In genomic region chr5:142017832-142018427, GRCh38 we compare ENCODE assay signal across 10 cellular contexts. TPM values are rescaled to one million over a fixed set of nuclear protein-coding genes. Genes with fewer than 3 reads are reported as not detected.
DNase-seq lines count a peak whose midpoint lies in the region; ATAC-seq and TF ChIP-seq lines count a peak whose summit lies in the region.
"Had no signal": no experiment of that assay in that cellular context is flagged by ENCODE, and none has a peak within 500 bp of the region (broad histone marks: within the 10 kb centered on the region; RNA-seq: fewer than 3 reads in every experiment).

No MANE protein-coding gene starts in this region.

- no peak for TF ChIP-seq POLR2A in esophagus squamous epithelium (IDR thresholded peaks at IDR 0.05)

- H3K9me3 ChIP-seq in esophagus squamous epithelium = peaks cover 0 to 8% (median 0%) of the 10 kb centered on the region in 3 donors

- ATAC-seq in HG03095 (IDR thresholded peaks at IDR 0.05; ENCODE audit: unreplicated experiment) = peak; percentile 37
- peak; percentile 10 for ATAC-seq in activated CD8-positive, alpha-beta memory T cell treated with anti-CD3 and anti-CD28 coated beads, Interleukin-2, amount 10 ng/mL, durations not matched to agents 7 days and 5 days
- ATAC-seq in stimulated activated effector memory CD8-positive, alpha-beta T cell treated with anti-CD3 and anti-CD28 coated beads, Interleukin-12 subunit alpha, Interleukin-12 subunit beta, amount 100 ng/mL, for 72 hours = peak; percentile 57

- no peak overlapping the region for H3K4me3 Mint-ChIP-seq in activated CD8-positive, alpha-beta memory T cell treated with anti-CD3 and anti-CD28 coated beads, Interleukin-2, amount 10 ng/mL, durations not matched to agents 7 days and 5 days
- H3K4me3 Mint-ChIP-seq in stimulated activated effector memory CD8-positive, alpha-beta T cell treated with anti-CD3 and anti-CD28 coated beads, Interleukin-12 subunit alpha, Interleukin-12 subunit beta, amount 100 ng/mL, for 72 hours = peak overlapping the region; percentile 75

- intact Hi-C loops in esophagus squamous epithelium (cut with DNase I) = no loop called here

- peaks cover 7% of the 10 kb centered on the region for H3K9me3 Mint-ChIP-seq in activated CD8-positive, alpha-beta memory T cell treated with anti-CD3 and anti-CD28 coated beads, Interleukin-2, amount 10 ng/mL, durations not matched to agents 7 days and 5 days (ENCODE audit: low read depth)
- H3K9me3 Mint-ChIP-seq in stimulated activated effector memory CD8-positive, alpha-beta T cell treated with anti-CD3 and anti-CD28 coated beads, Interleukin-12 subunit alpha, Interleukin-12 subunit beta, amount 100 ng/mL, for 72 hours = peaks cover 3% of the 10 kb centered on the region

- peak; percentile 50 to 52 for DNase-seq in activated T-cell treated with anti-CD3 and anti-CD28 coated beads, Interleukin-2, amount 50 U/mL, for 48 hours
- DNase-seq in activated T-cell treated with anti-CD3 and anti-CD28 coated beads, Interleukin-2, amount 50 U/mL, for 1 hour = no peak
- peak; percentile 79 for DNase-seq in activated CD8-positive, alpha-beta memory T cell treated with anti-CD3 and anti-CD28 coated beads, Interleukin-2, amount 10 ng/mL, durations not matched to agents 7 days and 5 days
- peak; percentile 35 to 71 for DNase-seq in stimulated activated effector memory CD8-positive, alpha-beta T cell treated with anti-CD3 and anti-CD28 coated beads, Interleukin-12 subunit alpha, Interleukin-12 subunit beta, amount 100 ng/mL, for 72 hours (ENCODE audit: low spot score in 2 of 2)
- no peak for DNase-seq in esophagus squamous epithelium (lab: John Stamatoyannopoulos, UW)
- DNase-seq in H7 = no peak
- no peak for DNase-seq in SHP77 (lab: John Stamatoyannopoulos, UW)
- DNase-seq: NCI-H524, substantia nigra had no signal

- 81 to 82% methylated on average over 4 to 5 of the region's 5 CpGs for WGBS in esophagus squamous epithelium, 2 donors

- H3K27me3 Mint-ChIP-seq in activated CD8-positive, alpha-beta memory T cell treated with anti-CD3 and anti-CD28 coated beads, Interleukin-2, amount 10 ng/mL, durations not matched to agents 7 days and 5 days = peaks cover 24% of the 10 kb centered on the region

- no peak for TF ChIP-seq CTCF in esophagus squamous epithelium (IDR thresholded peaks at IDR 0.05)

- H3K27ac Mint-ChIP-seq in activated CD8-positive, alpha-beta memory T cell treated with anti-CD3 and anti-CD28 coated beads, Interleukin-2, amount 10 ng/mL, durations not matched to agents 7 days and 5 days = peak overlapping the region; percentile 76
- H3K27ac Mint-ChIP-seq in stimulated activated effector memory CD8-positive, alpha-beta T cell treated with anti-CD3 and anti-CD28 coated beads, Interleukin-12 subunit alpha, Interleukin-12 subunit beta, amount 100 ng/mL, for 72 hours = peak overlapping the region; percentile 32

- H3K4me1 Mint-ChIP-seq in activated CD8-positive, alpha-beta memory T cell treated with anti-CD3 and anti-CD28 coated beads, Interleukin-2, amount 10 ng/mL, durations not matched to agents 7 days and 5 days = peaks cover 57% of the 10 kb centered on the region
- peaks cover 64% of the 10 kb centered on the region for H3K4me1 Mint-ChIP-seq in stimulated activated effector memory CD8-positive, alpha-beta T cell treated with anti-CD3 and anti-CD28 coated beads, Interleukin-12 subunit alpha, Interleukin-12 subunit beta, amount 100 ng/mL, for 72 hours

- H3K36me3 ChIP-seq in esophagus squamous epithelium (no peaks in the 10 kb centered on the region), H7 (replicated peaks; ENCODE audit: control insufficient read depth, insufficient read depth, low read length) (no peaks in the 10 kb centered on the region)

- H3K4me3 ChIP-seq in esophagus squamous epithelium = no peak overlapping the region
- H3K4me3 ChIP-seq in H7 (ENCODE audit: insufficient read depth, low read depth, low read length) = no peak overlapping the region

- H3K27me3 ChIP-seq in esophagus squamous epithelium = no peaks in the 10 kb centered on the region
- H3K27me3 ChIP-seq in H7 (ENCODE audit: control insufficient read depth, insufficient read depth, low read length) = no peaks in the 10 kb centered on the region

- peaks cover 8% of the 10 kb centered on the region for H3K36me3 Mint-ChIP-seq in activated CD8-positive, alpha-beta memory T cell treated with anti-CD3 and anti-CD28 coated beads, Interleukin-2, amount 10 ng/mL, durations not matched to agents 7 days and 5 days
- H3K36me3 Mint-ChIP-seq in stimulated activated effector memory CD8-positive, alpha-beta T cell treated with anti-CD3 and anti-CD28 coated beads, Interleukin-12 subunit alpha, Interleukin-12 subunit beta, amount 100 ng/mL, for 72 hours = peaks cover 31% of the 10 kb centered on the region

- H3K4me1 ChIP-seq in esophagus squamous epithelium = peaks cover 5 to 37% (median 20%) of the 10 kb centered on the region in 3 donors

- CTCF ChIA-PET in activated CD8-positive, alpha-beta memory T cell treated with anti-CD3 and anti-CD28 coated beads, Interleukin-2, amount 10 ng/mL, durations not matched to agents 7 days and 5 days (lab: Charles Lee) = interaction anchor here (0.8 to 3.4 kb wide), 5 partner anchors 11 to 326 kb away, joined by 3 to 19 read pairs (median 5); partner anchors contain the start of gene RNF14

- no peak overlapping the region for H3K27ac ChIP-seq in esophagus squamous epithelium

RNA-seq across cellular contexts. Expression of gene GNPDA1, which starts 5.1 kb away (rescaled TPM):
- 10 to 100 TPM in 1 of 2 experiments, 1 to 10 TPM in 1; 7.7 to 10.0 TPM for total RNA-seq in activated CD8-positive, alpha-beta memory T cell treated with anti-CD3 and anti-CD28 coated beads, Interleukin-2, amount 10 ng/mL, durations not matched to agents 7 days and 5 days
- 10 to 100 TPM; 12.3 to 42.6 (median 21.1) TPM for total RNA-seq in esophagus squamous epithelium
- total RNA-seq in H7 (2014; rRNA removed; shearing (Covaris generic)) = 72.2 and 87.0 TPM in 2 replicates

RNA-seq across cellular contexts. Expression of gene RNF14, which starts 49.0 kb away (rescaled TPM):
- 10 to 100 TPM; 23.8 to 28.2 TPM for total RNA-seq in activated CD8-positive, alpha-beta memory T cell treated with anti-CD3 and anti-CD28 coated beads, Interleukin-2, amount 10 ng/mL, durations not matched to agents 7 days and 5 days
- 10 to 100 TPM; 11.9 to 45.0 (median 23.6) TPM for total RNA-seq in esophagus squamous epithelium
- total RNA-seq in H7 (2014; rRNA removed; shearing (Covaris generic)) = 52.3 and 55.3 TPM in 2 replicates

RNA-seq across cellular contexts. Expression of gene PCDH12, which starts 59.9 kb away (rescaled TPM):
- total RNA-seq in activated CD8-positive, alpha-beta memory T cell treated with anti-CD3 and anti-CD28 coated beads, Interleukin-2, amount 10 ng/mL, durations not matched to agents 7 days and 5 days = under 1 TPM; 0.12 to 0.19 TPM
- 1 to 10 TPM in 1 of 4 donors, under 1 TPM in 3; 0.19 to 1.9 (median 0.78) TPM for total RNA-seq in esophagus squamous epithelium
- 0.10 TPM in 1 of 2 replicates, not detected in the other for total RNA-seq in H7 (2014; rRNA removed; shearing (Covaris generic))

Comparison
In these comparisons a context has a peak if more than half of its experiments do, and no peak if none do; other contexts are left out.
1. DNase-seq: peak in activated T-cell treated with anti-CD3 and anti-CD28 coated beads, Interleukin-2, amount 50 U/mL, for 48 hours (2 of 2), activated CD8-positive, alpha-beta memory T cell treated with anti-CD3 and anti-CD28 coated beads, Interleukin-2, amount 10 ng/mL, durations not matched to agents 7 days and 5 days (single experiment) and stimulated activated effector memory CD8-positive, alpha-beta T cell treated with anti-CD3 and anti-CD28 coated beads, Interleukin-12 subunit alpha, Interleukin-12 subunit beta, amount 100 ng/mL, for 72 hours (2 of 2); none in activated T-cell treated with anti-CD3 and anti-CD28 coated beads, Interleukin-2, amount 50 U/mL, for 1 hour (single experiment), esophagus squamous epithelium (single experiment), H7 (single experiment) and SHP77 (0 of 2).
2. Peak in every context shown above with its lines, with median percentiles within 50 percentile points of each other: ATAC-seq.